In genomic region chr14:99565383-99565782, GRCh38 we compare ENCODE assay signal across 2 cellular contexts.
TF ChIP-seq lines count a peak whose summit lies in the region.

No MANE protein-coding gene starts in this region.

TF ChIP-seq in A549, 52 proteins besides CTCF, POLR2A, EP300 and RAD21:
- no peak for TF ChIP-seq POLR2AphosphoS2 (conservative IDR thresholded peaks at IDR 0.05; ENCODE audit: low read length)
- no peak for TF ChIP-seq BHLHE40 (IDR thresholded peaks at IDR 0.05; ENCODE audit: low read depth, low read length)
- TF ChIP-seq BCL3 (IDR thresholded peaks at IDR 0.05): no peak
- TF ChIP-seq HEYL (CRISPR knock-in tag; IDR thresholded peaks at IDR 0.05): no peak
- TF ChIP-seq SMC3 (IDR thresholded peaks at IDR 0.05): no peak
- TF ChIP-seq CHD4 (IDR thresholded peaks at IDR 0.05; ENCODE audit: borderline replicate concordance): no peak
- no peak for TF ChIP-seq FOXS1 (CRISPR knock-in tag; IDR thresholded peaks at IDR 0.05)
- TF ChIP-seq FOSL2 (IDR thresholded peaks at IDR 0.05): no peak
- no peak for TF ChIP-seq FOSL2 (CRISPR knock-in tag; IDR thresholded peaks at IDR 0.05)
- no peak for TF ChIP-seq EHF (CRISPR knock-in tag; IDR thresholded peaks at IDR 0.05)
- TF ChIP-seq ZSCAN20 (CRISPR knock-in tag; IDR thresholded peaks at IDR 0.05): no peak
- TF ChIP-seq HOXB13 (CRISPR knock-in tag; IDR thresholded peaks at IDR 0.05; ENCODE audit: low read depth): no peak
- no peak for TF ChIP-seq EHMT2 (IDR thresholded peaks at IDR 0.05; ENCODE audit: low read depth)
- TF ChIP-seq, protein P1, sequence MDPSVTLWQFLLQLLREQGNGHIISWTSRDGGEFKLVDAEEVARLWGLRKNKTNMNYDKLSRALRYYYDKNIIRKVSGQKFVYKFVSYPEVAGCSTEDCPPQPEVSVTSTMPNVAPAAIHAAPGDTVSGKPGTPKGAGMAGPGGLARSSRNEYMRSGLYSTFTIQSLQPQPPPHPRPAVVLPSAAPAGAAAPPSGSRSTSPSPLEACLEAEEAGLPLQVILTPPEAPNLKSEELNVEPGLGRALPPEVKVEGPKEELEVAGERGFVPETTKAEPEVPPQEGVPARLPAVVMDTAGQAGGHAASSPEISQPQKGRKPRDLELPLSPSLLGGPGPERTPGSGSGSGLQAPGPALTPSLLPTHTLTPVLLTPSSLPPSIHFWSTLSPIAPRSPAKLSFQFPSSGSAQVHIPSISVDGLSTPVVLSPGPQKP (IDR thresholded peaks at IDR 0.05; ENCODE audit: low read depth, low read length): no peak
- TF ChIP-seq MYC (IDR thresholded peaks at IDR 0.05; ENCODE audit: borderline replicate concordance, low read length): no peak
- TF ChIP-seq TFCP2L1 (CRISPR knock-in tag; IDR thresholded peaks at IDR 0.05): no peak
- TF ChIP-seq, protein P2, sequence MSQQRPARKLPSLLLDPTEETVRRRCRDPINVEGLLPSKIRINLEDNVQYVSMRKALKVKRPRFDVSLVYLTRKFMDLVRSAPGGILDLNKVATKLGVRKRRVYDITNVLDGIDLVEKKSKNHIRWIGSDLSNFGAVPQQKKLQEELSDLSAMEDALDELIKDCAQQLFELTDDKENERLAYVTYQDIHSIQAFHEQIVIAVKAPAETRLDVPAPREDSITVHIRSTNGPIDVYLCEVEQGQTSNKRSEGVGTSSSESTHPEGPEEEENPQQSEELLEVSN (IDR thresholded peaks at IDR 0.05; ENCODE audit: borderline replicate concordance, low read depth): no peak

TF ChIP-seq in IMR-90, 13 proteins besides CTCF, POLR2A, EP300 and RAD21:
- TF ChIP-seq MAZ (IDR thresholded peaks at IDR 0.05; ENCODE audit: borderline replicate concordance, low read depth, low read length): no peak
- TF ChIP-seq RCOR1 (IDR thresholded peaks at IDR 0.05; ENCODE audit: insufficient replicate concordance, low read length): no peak
- TF ChIP-seq BHLHE40 (IDR thresholded peaks at IDR 0.05; ENCODE audit: low read depth, low read length): no peak
- TF ChIP-seq CHD1 (IDR thresholded peaks at IDR 0.05; ENCODE audit: low read depth, low read length): no peak
- no peak for TF ChIP-seq CEBPB (IDR thresholded peaks at IDR 0.05; ENCODE audit: low read depth, low read length)
- no peak for TF ChIP-seq RFX5 (IDR thresholded peaks at IDR 0.05; ENCODE audit: low read depth, low read length)
- TF ChIP-seq FOS (IDR thresholded peaks at IDR 0.05; ENCODE audit: low read depth, low read length): no peak
- no peak for TF ChIP-seq MAFK (IDR thresholded peaks at IDR 0.05; ENCODE audit: low read depth, low read length)
- no peak for TF ChIP-seq NFE2L2 (IDR thresholded peaks at IDR 0.05; ENCODE audit: low read depth, low read length)
- no peak for TF ChIP-seq MXI1 (IDR thresholded peaks at IDR 0.05; ENCODE audit: borderline replicate concordance, low read depth, low read length)
- TF ChIP-seq, protein P3, sequence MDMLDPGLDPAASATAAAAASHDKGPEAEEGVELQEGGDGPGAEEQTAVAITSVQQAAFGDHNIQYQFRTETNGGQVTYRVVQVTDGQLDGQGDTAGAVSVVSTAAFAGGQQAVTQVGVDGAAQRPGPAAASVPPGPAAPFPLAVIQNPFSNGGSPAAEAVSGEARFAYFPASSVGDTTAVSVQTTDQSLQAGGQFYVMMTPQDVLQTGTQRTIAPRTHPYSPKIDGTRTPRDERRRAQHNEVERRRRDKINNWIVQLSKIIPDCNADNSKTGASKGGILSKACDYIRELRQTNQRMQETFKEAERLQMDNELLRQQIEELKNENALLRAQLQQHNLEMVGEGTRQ (IDR thresholded peaks at IDR 0.05; ENCODE audit: low read depth, low read length): no peak
- TF ChIP-seq SMC3 (IDR thresholded peaks at IDR 0.05; ENCODE audit: low read depth, low read length): no peak
- TF ChIP-seq, protein P1 (IDR thresholded peaks at IDR 0.05; ENCODE audit: borderline replicate concordance, low read depth, low read length): no peak
